In the genomic region with DNA sequence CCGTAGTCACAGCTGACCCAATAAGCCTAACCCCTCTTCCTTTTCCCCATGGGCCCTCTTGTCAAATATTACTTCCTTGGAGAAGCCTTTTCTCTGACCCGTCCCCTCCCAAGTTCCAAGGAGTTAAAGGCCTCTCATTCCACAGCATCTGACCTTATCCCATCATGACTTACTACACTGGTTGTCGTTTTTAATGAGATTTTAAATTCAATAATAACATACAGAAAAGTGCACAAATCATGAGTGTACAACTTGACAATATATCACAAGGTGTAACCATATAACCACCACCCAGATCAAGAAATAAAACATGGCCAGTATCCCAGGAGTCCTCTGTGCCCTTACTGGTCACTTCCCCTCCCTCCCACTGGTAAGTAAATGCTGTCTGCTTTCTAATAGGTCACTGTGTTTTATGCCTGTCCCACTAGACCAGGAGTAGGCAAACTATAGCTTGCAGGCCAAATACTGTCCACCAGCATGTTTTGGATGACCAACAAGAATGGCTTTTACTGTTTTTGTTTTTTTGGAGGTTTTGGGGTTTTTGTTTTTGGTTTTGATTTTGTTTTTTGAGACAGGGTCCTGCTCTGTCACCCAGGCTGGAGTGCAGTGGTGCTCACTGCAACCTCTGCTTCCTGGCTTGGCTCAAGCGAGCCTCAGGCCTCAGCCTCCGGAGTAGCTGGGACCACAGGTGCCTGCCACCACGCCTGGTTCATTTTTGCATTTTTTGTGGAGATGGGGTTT, we compare ENCODE assay signal across 8 cellular contexts. TPM values are rescaled to one million over a fixed set of nuclear protein-coding genes. Genes with fewer than 3 reads are reported as not detected.
DNase-seq lines count a peak whose midpoint lies in the region; ATAC-seq and TF ChIP-seq lines count a peak whose summit lies in the region.

No MANE protein-coding gene starts in this region.

- peak overlapping the region; percentile 87 to 98 (median 94) for H3K4me3 Mint-ChIP-seq in CD4-positive, alpha-beta memory T cell

- H2AFZ ChIP-seq in KMS-11 (ENCODE audit: low read depth), result peak overlapping the region; percentile 72

- TF ChIP-seq POLR2A in adrenal gland (IDR thresholded peaks at IDR 0.05) (no peak), right lobe of liver (IDR thresholded peaks at IDR 0.05) (no peak), uterus (IDR thresholded peaks at IDR 0.05) (no peak)

- intact Hi-C loops in CD4-positive, alpha-beta memory T cell (cut with micrococcal nuclease), result loop anchor here (1.0 to 5.0 kb wide), 4 partner anchors 22 to 415 kb away; a partner anchor contains a TSS
- intact Hi-C loops in adrenal gland (cut with DNase I), result no loop called here
- intact Hi-C loops in right lobe of liver (cut with DNase I), result no loop called here
- intact Hi-C loops in uterus (cut with DNase I; ENCODE audit: low total_unique reads), result no loop called here

- H3K9ac ChIP-seq in KMS-11, result peak overlapping the region; percentile 80

- H3K79me2 ChIP-seq in KMS-11 (ENCODE audit: insufficient read depth, low read depth), result no peaks in the 10 kb centered on the region

- peaks cover 10 to 27% (median 17%) of the 10 kb centered on the region in 4 donors for H3K4me1 Mint-ChIP-seq in CD4-positive, alpha-beta memory T cell

- H3K27me3 Mint-ChIP-seq in CD4-positive, alpha-beta memory T cell, result no peaks in the 10 kb centered on the region

- H3K4me1 ChIP-seq in CD4-positive, alpha-beta memory T cell (ENCODE audit: insufficient read depth, low read length), result peaks cover 22% of the 10 kb centered on the region
- H3K4me1 ChIP-seq in KMS-11 (ENCODE audit: low read depth, poor library complexity, severe bottlenecking) (peaks cover 16% of the 10 kb centered on the region), adrenal gland (replicated peaks in 1 of 2) (peaks cover 42 to 49% of the 10 kb centered on the region in 2 donors), right lobe of liver (peaks cover 0 to 12% (median 4%) of the 10 kb centered on the region in 4 donors), uterus (peaks cover 3 to 13% of the 10 kb centered on the region in 2 donors)

- no peaks in the 10 kb centered on the region for H4K20me1 ChIP-seq in KMS-11 (ENCODE audit: insufficient read depth)

- no peaks in the 10 kb centered on the region for H3K36me3 ChIP-seq in CD4-positive, alpha-beta memory T cell (ENCODE audit: insufficient read depth, low read length)
- H3K36me3 ChIP-seq in KMS-11 (ENCODE audit: insufficient read depth), result no peaks in the 10 kb centered on the region
- H3K36me3 ChIP-seq in adrenal gland (replicated peaks in 1 of 2), result no peaks in the 10 kb centered on the region
- no peaks in the 10 kb centered on the region for H3K36me3 ChIP-seq in right lobe of liver
- no peaks in the 10 kb centered on the region for H3K36me3 ChIP-seq in uterus

- peak overlapping the region; percentile 90 for H3K27ac ChIP-seq in CD4-positive, alpha-beta memory T cell (ENCODE audit: low read depth, low read length)
- H3K27ac ChIP-seq in KMS-11 (peak overlapping the region; percentile 60; the same call in 1 of the 2 replicates), adrenal gland (peak overlapping the region; percentile 88 to 94 (median 94)), right lobe of liver (peak overlapping the region; percentile 69 to 90 (median 84)), uterus (peak overlapping the region; percentile 78 to 93)

- H3K4me3 ChIP-seq in CD4-positive, alpha-beta memory T cell (ENCODE audit: low read length in 2 of 2), result peak overlapping the region; percentile 79 to 84
- no peak overlapping the region for H3K4me3 ChIP-seq in KMS-11 (IDR thresholded peaks at IDR 0.05; ENCODE audit: insufficient read depth, low read depth, low read length)
- peak overlapping the region in 2 of 4 donors; percentile 31 to 58 for H3K4me3 ChIP-seq in adrenal gland
- H3K4me3 ChIP-seq in right lobe of liver, result peak overlapping the region; percentile 59 to 74 (median 62)
- H3K4me3 ChIP-seq in uterus, result peak overlapping the region; percentile 53 to 69

- no peak for DNase-seq in CD4-positive, alpha-beta memory T cell
- no peak for DNase-seq in adrenal gland
- no peak for DNase-seq in right lobe of liver
- DNase-seq in uterus, result no peak
- DNase-seq in NCI-H1417 treated with DMSO at 0.1 percent for 48 hours (lab: John Stamatoyannopoulos, UW), result no peak
- DNase-seq in NCI-H526 (lab: John Stamatoyannopoulos, UW), result no peak

- H3K9me3 Mint-ChIP-seq in CD4-positive, alpha-beta memory T cell, result peaks cover 0 to 2% (median 0%) of the 10 kb centered on the region in 8 donors

- CTCF ChIA-PET in CD4-positive, alpha-beta memory T cell (lab: Charles Lee; ENCODE audit: partially characterized antibody), result interaction anchor here (0.7 to 1.2 kb wide), 6 partner anchors 9 to 137 kb away, joined by 3 to 11 read pairs (median 4); a partner anchor contains a TSS

- H3K9me3 ChIP-seq in CD4-positive, alpha-beta memory T cell (ENCODE audit: control insufficient read depth in 1 of 2, low read length in 2 of 2), result no peaks in the 10 kb centered on the region
- no peaks in the 10 kb centered on the region for H3K9me3 ChIP-seq in adrenal gland (replicated peaks in 1 of 3)
- no peaks in the 10 kb centered on the region for H3K9me3 ChIP-seq in right lobe of liver
- H3K9me3 ChIP-seq in uterus, result no peaks in the 10 kb centered on the region

- no peaks in the 10 kb centered on the region for H3K27me3 ChIP-seq in CD4-positive, alpha-beta memory T cell (ENCODE audit: insufficient read depth, low read length)
- H3K27me3 ChIP-seq in KMS-11 (ENCODE audit: insufficient read depth, low read depth) (peaks cover 3% of the 10 kb centered on the region), adrenal gland (no peaks in the 10 kb centered on the region), right lobe of liver (no peaks in the 10 kb centered on the region), uterus (no peaks in the 10 kb centered on the region)

- 57 to 63% (median 60%) methylated on average over 6 of the region's 6 CpGs for WGBS in adrenal gland, 4 donors
- WGBS in right lobe of liver (ENCODE audit: insufficient coverage, low coverage, low lambda C conversion rate, missing lambda C conversion rate), result 60% methylated on average over 6 of the region's 6 CpGs

- POLR2A ChIA-PET in CD4-positive, alpha-beta memory T cell (lab: Charles Lee; ENCODE audit: partially characterized antibody), result interaction anchor here (1.2 to 3.5 kb wide), 10 partner anchors 10 to 397 kb away, joined by 5 to 20 read pairs (median 10); a partner anchor contains a TSS

- H3K27ac Mint-ChIP-seq in CD4-positive, alpha-beta memory T cell, result peak overlapping the region; percentile 90 to 98 (median 98)

- ATAC-seq in right lobe of liver (no peak), HG03442 (IDR thresholded peaks at IDR 0.05; ENCODE audit: unreplicated experiment) (no peak)

- TF ChIP-seq CTCF in KMS-11 (conservative IDR thresholded peaks at IDR 0.05; ENCODE audit: low read depth, low read length) (no peak), adrenal gland (IDR thresholded peaks at IDR 0.05) (no peak), right lobe of liver (IDR thresholded peaks at IDR 0.05) (no peak), uterus (IDR thresholded peaks at IDR 0.05) (no peak)

- H3K36me3 Mint-ChIP-seq in CD4-positive, alpha-beta memory T cell, result no peaks in the 10 kb centered on the region

- peak overlapping the region; percentile 96 for H3K4me2 ChIP-seq in KMS-11

RNA-seq across cellular contexts. Expression of a gene that starts 1.2 kb away (rescaled TPM):
- total RNA-seq in CD4-positive, alpha-beta memory T cell, result 10 to 100 TPM; 16.6 to 21.8 TPM
- 1 to 10 TPM; 2.7 to 4.6 TPM for polyA plus RNA-seq in CD4-positive, alpha-beta memory T cell
- total RNA-seq in adrenal gland, result 100 to 1,000 TPM; 314 to 693 (median 494) TPM
- polyA plus RNA-seq in adrenal gland, result 100 to 1,000 TPM; 159 to 405 (median 254) TPM
- 10 to 100 TPM in 2 of 6 experiments, 1 to 10 TPM in 4; 7.7 to 18.7 (median 8.6) TPM for total RNA-seq in right lobe of liver
- 10 to 100 TPM in 1 of 4 donors, 1 to 10 TPM in 2, not detected in 1; 5.1 to 13.4 (median 7.2) TPM for total RNA-seq in uterus

RNA-seq across cellular contexts. Expression of a gene that starts 14.4 kb away (rescaled TPM):
- under 1 TPM in 1 of 2 experiments, not detected in 1; 0.09 TPM for total RNA-seq in CD4-positive, alpha-beta memory T cell
- not detected for polyA plus RNA-seq in CD4-positive, alpha-beta memory T cell
- total RNA-seq in adrenal gland, result 10 to 100 TPM in 1 of 8 donors, 1 to 10 TPM in 6, under 1 TPM in 1; 0.42 to 16.4 (median 2.9) TPM
- polyA plus RNA-seq in adrenal gland, result 1 to 10 TPM in 2 of 3 donors, under 1 TPM in 1; 0.70 to 6.1 (median 3.2) TPM
- under 1 TPM in 2 of 6 experiments, not detected in 4; 0.10 to 0.13 TPM for total RNA-seq in right lobe of liver
- under 1 TPM in 2 of 4 donors, not detected in 2; 0.55 to 0.90 TPM for total RNA-seq in uterus

RNA-seq across cellular contexts. Expression of a gene that starts 19.4 kb away (rescaled TPM):
- not detected for total RNA-seq in CD4-positive, alpha-beta memory T cell
- polyA plus RNA-seq in CD4-positive, alpha-beta memory T cell, result not detected
- 10 to 100 TPM in 4 of 8 donors, 1 to 10 TPM in 4; 1.7 to 12.4 (median 8.7) TPM for total RNA-seq in adrenal gland
- 1 to 10 TPM in 2 of 3 donors, under 1 TPM in 1; 0.92 to 5.1 (median 2.9) TPM for polyA plus RNA-seq in adrenal gland
- total RNA-seq in right lobe of liver, result 1 to 10 TPM; 2.1 to 6.1 (median 3.7) TPM
- total RNA-seq in uterus, result not detected

RNA-seq across cellular contexts. Expression of a gene that starts 49.0 kb away (rescaled TPM):
- total RNA-seq in CD4-positive, alpha-beta memory T cell, result not detected
- not detected for polyA plus RNA-seq in CD4-positive, alpha-beta memory T cell
- total RNA-seq in adrenal gland (1 to 10 TPM in 6 of 8 donors, under 1 TPM in 2; 0.42 to 2.3 (median 1.3) TPM), right lobe of liver (not detected), uterus (1 to 10 TPM in 2 of 4 donors, not detected in 2; 1.5 to 6.1 TPM)
- polyA plus RNA-seq in adrenal gland, result under 1 TPM; 0.40 to 0.72 (median 0.40) TPM

RNA-seq across cellular contexts. Expression of a gene that starts 50.0 kb away (rescaled TPM):
- total RNA-seq in CD4-positive, alpha-beta memory T cell, result not detected
- polyA plus RNA-seq in CD4-positive, alpha-beta memory T cell, result not detected
- total RNA-seq in adrenal gland (not detected), right lobe of liver (not detected), uterus (under 1 TPM in 1 of 4 donors, not detected in 3; 0.46 TPM)
- polyA plus RNA-seq in adrenal gland, result under 1 TPM in 1 of 3 donors, not detected in 2; 0.03 TPM

Comparison
In these comparisons a context has a peak if more than half of its experiments do, and no peak if none do; other contexts are left out.
1. RNA of a gene that starts 1.2 kb away (total RNA-seq): 314 to 693 TPM in adrenal gland; 16.6 to 21.8 TPM in CD4-positive, alpha-beta memory T cell, 7.7 to 18.7 TPM in right lobe of liver and 5.1 to 13.4 TPM in uterus; every median in the first group is over 10 times any median in the second.
2. Peak in every context shown above with its lines, with median percentiles within 50 percentile points of each other: H3K27ac ChIP-seq.